In the genomic region with DNA sequence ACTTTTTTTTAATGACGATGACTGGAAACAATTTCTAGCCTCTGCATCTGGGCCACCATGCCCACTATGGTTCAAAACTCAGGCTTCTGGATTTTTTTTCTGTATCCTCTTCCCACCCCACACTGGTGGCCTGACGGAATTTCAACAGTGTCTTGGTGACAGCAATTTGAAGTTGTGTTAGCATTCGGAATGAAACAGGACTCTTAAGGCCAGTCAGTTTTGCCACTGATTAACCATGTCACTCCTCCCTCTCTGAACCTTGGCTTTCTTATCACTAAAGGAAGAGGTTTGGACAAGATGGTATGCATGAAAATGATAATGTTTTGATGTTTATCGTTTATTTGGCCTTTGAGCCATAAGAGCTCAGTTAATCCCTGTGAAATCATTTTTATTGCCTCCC, we compare ENCODE assay signal across 18 cellular contexts.
"Had no signal": no experiment of that assay in that cellular context is flagged by ENCODE, and none has a peak within 500 bp of the region (broad histone marks: within the 10 kb centered on the region; RNA-seq: fewer than 3 reads in every experiment).

No MANE protein-coding gene starts in this region.

- H3K27me3 ChIP-seq: cardiac muscle cell, dorsolateral prefrontal cortex, sigmoid colon, tibial artery had no signal

- ATAC-seq: activated CD8-positive, alpha-beta memory T cell treated with anti-CD3 and anti-CD28 coated beads, Interleukin-2, amount 10 ng/mL, durations not matched to agents 7 days and 5 days; activated naive CD4-positive, alpha-beta T cell treated with anti-CD3 and anti-CD28 coated beads, Interleukin-2, amount 50 U/mL, for 72 hours; left ventricle myocardium superior had no signal

- H3K4me1 ChIP-seq: prostate gland had no signal

- H3K27ac Mint-ChIP-seq: activated CD8-positive, alpha-beta memory T cell treated with anti-CD3 and anti-CD28 coated beads, Interleukin-2, amount 10 ng/mL, durations not matched to agents 7 days and 5 days; activated naive CD4-positive, alpha-beta T cell treated with anti-CD3 and anti-CD28 coated beads, Interleukin-2, amount 50 U/mL, for 72 hours; nephron progenitor cell had no signal

- H3K4me3 Mint-ChIP-seq: activated CD8-positive, alpha-beta memory T cell treated with anti-CD3 and anti-CD28 coated beads, Interleukin-2, amount 10 ng/mL, durations not matched to agents 7 days and 5 days; nephron progenitor cell had no signal

- H3K4me3 ChIP-seq: cardiac muscle cell, dorsolateral prefrontal cortex, prostate gland, sigmoid colon, tibial artery had no signal

- H3K27ac ChIP-seq: cardiac muscle cell, prostate gland, sigmoid colon, tibial artery, VCaP had no signal

- H3K36me3 ChIP-seq: prostate gland, sigmoid colon had no signal

- H3K9me3 ChIP-seq: prostate gland, sigmoid colon, tibial artery had no signal

- DNase-seq: activated CD4-positive, alpha-beta T cell treated with anti-CD3 and anti-CD28 coated beads for 1 hour; activated CD4-positive, alpha-beta T cell treated with anti-CD3 and anti-CD28 coated beads, Interleukin-2, amount 50 U/mL, for 4 hours; activated CD8-positive, alpha-beta memory T cell treated with anti-CD3 and anti-CD28 coated beads, Interleukin-2, amount 10 ng/mL, durations not matched to agents 7 days and 5 days; activated effector memory CD4-positive, alpha-beta T cell treated with Interleukin-2 at 50 U/mL for 16 hours; activated T-cell treated with anti-CD3 and anti-CD28 coated beads, Interleukin-2, amount 50 U/mL, for 1 hour; dorsolateral prefrontal cortex; kidney; left ventricle myocardium superior; mesenchymal stem cell; nephron progenitor cell; occipital lobe; sigmoid colon; stimulated activated CD4-positive, alpha-beta T cell treated with anti-CD3 and anti-CD28 coated beads, Interleukin-1b, Interleukin-23, amount 100 ng/mL, for 48 hours; tibial artery had no signal
